19 cellular contexts compared by ENCODE assay signal in genomic region chrX:132041016-132041415, GRCh38. TPM values are rescaled to one million over a fixed set of nuclear protein-coding genes. Genes with fewer than 3 reads are reported as not detected.
DNase-seq lines count a peak whose midpoint lies in the region; ATAC-seq and TF ChIP-seq lines count a peak whose summit lies in the region.
"Had no signal": no experiment of that assay in that cellular context is flagged by ENCODE, and none has a peak within 500 bp of the region (broad histone marks: within the 10 kb centered on the region; RNA-seq: fewer than 3 reads in every experiment).

No MANE protein-coding gene starts in this region.

- H3K4me3 ChIP-seq in GM23338: no peak overlapping the region
- H3K4me3 ChIP-seq in SK-N-SH (ENCODE audit: low read depth in 2 of 2, low read length in 1 of 2): no peak overlapping the region
- H3K4me3 ChIP-seq in mesodermal cell (ENCODE audit: extremely low read depth, insufficient read depth, low read length, poor library complexity, severe bottlenecking): no peak overlapping the region
- H3K4me3 ChIP-seq in right lobe of liver: no peak overlapping the region
- H3K4me3 ChIP-seq: PC-9 had no signal

- H3K4me1 Mint-ChIP-seq in GM23338: peaks cover 63% of the 10 kb centered on the region
- H3K4me1 Mint-ChIP-seq in dendritic cell treated with granulocyte-macrophage colony-stimulating factor and Interleukin-4, amounts not matched to agents 40 ng/mL and 50 ng/mL, for 4 days (ENCODE audit: low read depth): peaks cover 23% of the 10 kb centered on the region

- H3K9ac ChIP-seq in SK-N-SH: no peak overlapping the region
- H3K9ac ChIP-seq: parathyroid adenoma had no signal

- TF ChIP-seq RAD21 in SK-N-SH (IDR thresholded peaks at IDR 0.05; ENCODE audit: low read length): no peak

- no peaks in the 10 kb centered on the region for H3K36me3 Mint-ChIP-seq in GM23338 (ENCODE audit: low read depth)
- H3K36me3 Mint-ChIP-seq in dendritic cell treated with granulocyte-macrophage colony-stimulating factor and Interleukin-4, amounts not matched to agents 40 ng/mL and 50 ng/mL, for 4 days (ENCODE audit: low read depth): no peaks in the 10 kb centered on the region

- H4K20me1 ChIP-seq in GM23338 (replicated peaks; ENCODE audit: insufficient read depth): peaks cover 15% of the 10 kb centered on the region
- H4K20me1 ChIP-seq in SK-N-SH (ENCODE audit: insufficient read depth): no peaks in the 10 kb centered on the region

- H3K4me3 Mint-ChIP-seq in GM23338: peak overlapping the region; percentile 41; the same call in 2 of the 3 replicates
- peak overlapping the region; percentile 6 for H3K4me3 Mint-ChIP-seq in dendritic cell treated with granulocyte-macrophage colony-stimulating factor and Interleukin-4, amounts not matched to agents 40 ng/mL and 50 ng/mL, for 4 days

- CTCF ChIA-PET in SK-N-SH (lab: Yijun Ruan, JAX): interaction anchor here (0.7 kb wide), 1 partner anchor 12 kb away, joined by 3 read pairs; no protein-coding TSS in a partner anchor

- TF ChIP-seq POLR2A in right lobe of liver (IDR thresholded peaks at IDR 0.05): no peak

- peaks cover 3% of the 10 kb centered on the region for H3K27me3 Mint-ChIP-seq in GM23338 (ENCODE audit: insufficient read depth, low read depth, poor library complexity)
- no peaks in the 10 kb centered on the region for H3K27me3 Mint-ChIP-seq in dendritic cell treated with granulocyte-macrophage colony-stimulating factor and Interleukin-4, amounts not matched to agents 40 ng/mL and 50 ng/mL, for 4 days

- no peak for TF ChIP-seq CTCF in GM23338 (conservative IDR thresholded peaks at IDR 0.05; ENCODE audit: low read depth in 2 of 2)
- no peak for TF ChIP-seq CTCF in SK-N-SH (IDR thresholded peaks at IDR 0.05)
- TF ChIP-seq CTCF in right lobe of liver (IDR thresholded peaks at IDR 0.05): no peak

- no peaks in the 10 kb centered on the region for H3K9me3 Mint-ChIP-seq in GM23338
- no peaks in the 10 kb centered on the region for H3K9me3 Mint-ChIP-seq in dendritic cell treated with granulocyte-macrophage colony-stimulating factor and Interleukin-4, amounts not matched to agents 40 ng/mL and 50 ng/mL, for 4 days

- no peaks in the 10 kb centered on the region for H3K27me3 ChIP-seq in GM23338 (ENCODE audit: insufficient read depth)
- no peaks in the 10 kb centered on the region for H3K27me3 ChIP-seq in SK-N-SH (ENCODE audit: insufficient read depth)
- no peaks in the 10 kb centered on the region for H3K27me3 ChIP-seq in right lobe of liver

- WGBS in SK-N-SH (ENCODE audit: low lambda C conversion rate): 31% methylated on average over 4 of the region's 4 CpGs
- 57% methylated on average over 1 of the region's 4 CpGs; no CpG with 5 or more reads in 1 of the 2 experiments for WGBS in mesodermal cell (ENCODE audit: insufficient coverage in 2 of 2), 2 experiments
- WGBS in right lobe of liver (ENCODE audit: insufficient coverage, low coverage, low lambda C conversion rate, missing lambda C conversion rate): 58% methylated on average over 4 of the region's 4 CpGs

- H2AFZ ChIP-seq in GM23338 (no peak overlapping the region), SK-N-SH (ENCODE audit: low read depth) (no peak overlapping the region)
- H2AFZ ChIP-seq: parathyroid adenoma, PC-9 had no signal

- intact Hi-C loops in dendritic cell treated with granulocyte-macrophage colony-stimulating factor and Interleukin-4, amounts not matched to agents 40 ng/mL and 50 ng/mL, for 4 days (cut with micrococcal nuclease): no loop called here
- intact Hi-C loops in right lobe of liver (cut with DNase I): no loop called here

- no peaks in the 10 kb centered on the region for H3F3A ChIP-seq in GM23338 (replicated peaks; ENCODE audit: low read depth)
- no peaks in the 10 kb centered on the region for H3F3A ChIP-seq in SK-N-SH (replicated peaks; ENCODE audit: insufficient read depth)

- POLR2A ChIA-PET in SK-N-SH (lab: Yijun Ruan, JAX): no interaction called here

- peak; percentile 63 for ATAC-seq in GM23338
- no peak for ATAC-seq in right lobe of liver
- no peak for ATAC-seq in HG03025 (IDR thresholded peaks at IDR 0.05; ENCODE audit: low FRiP score, unreplicated experiment)
- ATAC-seq in GM21576 (IDR thresholded peaks at IDR 0.05; ENCODE audit: unreplicated experiment): no peak

- H3K27ac Mint-ChIP-seq in GM23338: peak overlapping the region; percentile 79
- H3K27ac Mint-ChIP-seq in dendritic cell treated with granulocyte-macrophage colony-stimulating factor and Interleukin-4, amounts not matched to agents 40 ng/mL and 50 ng/mL, for 4 days: peak overlapping the region; percentile 78

- H3K4me2 ChIP-seq in GM23338: peak overlapping the region; percentile 15; the same call in 1 of the 2 replicates
- H3K4me2 ChIP-seq in SK-N-SH: no peak overlapping the region
- H3K4me2 ChIP-seq: PC-9 had no signal

- H3K27ac ChIP-seq in GM23338 (ENCODE audit: low read depth): no peak overlapping the region
- no peak overlapping the region for H3K27ac ChIP-seq in SK-N-SH (ENCODE audit: low read depth in 2 of 2, low read length in 1 of 2)
- H3K27ac ChIP-seq in mesodermal cell (ENCODE audit: low read depth, low read length, severe bottlenecking): peak overlapping the region; percentile 60
- no peak overlapping the region for H3K27ac ChIP-seq in right lobe of liver
- H3K27ac ChIP-seq: HL-60, parathyroid adenoma, PC-9 had no signal

- H3K9me2 ChIP-seq in GM23338 (ENCODE audit: insufficient read depth): no peaks in the 10 kb centered on the region
- no peaks in the 10 kb centered on the region for H3K9me2 ChIP-seq in SK-N-SH

- H3K79me2 ChIP-seq in GM23338 (replicated peaks; ENCODE audit: insufficient read depth): peaks cover 86% of the 10 kb centered on the region
- no peaks in the 10 kb centered on the region for H3K79me2 ChIP-seq in SK-N-SH (ENCODE audit: insufficient read depth)
- H3K79me2 ChIP-seq: parathyroid adenoma had no signal

- peak; percentile 8 for DNase-seq in GM23338 (ENCODE audit: low spot score)
- no peak for DNase-seq in SK-N-SH
- no peak for DNase-seq in right lobe of liver
- no peak for DNase-seq in stimulated activated CD4-positive, alpha-beta T cell treated with anti-CD3 and anti-CD28 coated beads, Interleukin-2, amount 100 ng/mL, for 24 hours
- DNase-seq: activated CD4-positive, CD25-positive, alpha-beta regulatory T cell treated with anti-CD3 and anti-CD28 coated beads, Interleukin-2, amount 50 U/mL, for 72 hours; activated T-cell treated with anti-CD3 and anti-CD28 coated beads for 4 hours; Karpas-422; midbrain; NCI-H146; NCI-H524; stimulated activated CD4-positive, alpha-beta T cell treated with anti-CD3 and anti-CD28 coated beads, Interleukin-15, amount 100 ng/mL, for 24 hours; substantia nigra had no signal

- H3K4me1 ChIP-seq in GM23338 (ENCODE audit: insufficient read depth) (peaks cover 77% of the 10 kb centered on the region), SK-N-SH (ENCODE audit: control insufficient read depth in 1 of 2, insufficient read depth in 2 of 2, low read depth in 1 of 2, low read length in 1 of 2) (no peaks in the 10 kb centered on the region; a peak in 1 of 4 replicates), mesodermal cell (ENCODE audit: control insufficient read depth, insufficient read depth, low read length, poor library complexity, severe bottlenecking) (peaks cover 14% of the 10 kb centered on the region), right lobe of liver (no peaks in the 10 kb centered on the region)
- H3K4me1 ChIP-seq: parathyroid adenoma had no signal

- H3K36me3 ChIP-seq in GM23338 (ENCODE audit: insufficient read depth) (no peaks in the 10 kb centered on the region), SK-N-SH (replicated peaks in 1 of 2; ENCODE audit: control insufficient read depth in 1 of 2, insufficient read depth in 2 of 2, low read length in 1 of 2) (no peaks in the 10 kb centered on the region), mesodermal cell (ENCODE audit: control insufficient read depth, insufficient read depth, low read length) (no peaks in the 10 kb centered on the region), right lobe of liver (no peaks in the 10 kb centered on the region)

- H3K9me3 ChIP-seq in SK-N-SH (no peaks in the 10 kb centered on the region), mesodermal cell (ENCODE audit: control insufficient read depth, low read length) (no peaks in the 10 kb centered on the region), right lobe of liver (no peaks in the 10 kb centered on the region)

- TF ChIP-seq EP300 in SK-N-SH (IDR thresholded peaks at IDR 0.05; ENCODE audit: borderline replicate concordance in 1 of 2, low read depth in 1 of 2, low read length in 1 of 2): no peak

TF ChIP-seq in GM23338, 12 proteins besides CTCF, POLR2A, EP300 and RAD21 (continues in another document):
- no peak for TF ChIP-seq STAT1 (IDR thresholded peaks at IDR 0.05; ENCODE audit: unreplicated experiment)
- no peak for TF ChIP-seq CREB1 (CRISPR knock-in tag; IDR thresholded peaks at IDR 0.05; ENCODE audit: low read depth)
- TF ChIP-seq ZNF114 (CRISPR knock-in tag; IDR thresholded peaks at IDR 0.05): no peak
- TF ChIP-seq NANOG (IDR thresholded peaks at IDR 0.05; ENCODE audit: borderline replicate concordance): no peak

TF ChIP-seq in SK-N-SH, 30 proteins besides CTCF, POLR2A, EP300 and RAD21:
- TF ChIP-seq TCF12 (IDR thresholded peaks at IDR 0.05) (peak; percentile 14; the same call in 1 of the 2 replicates), SMC3 (IDR thresholded peaks at IDR 0.05; ENCODE audit: low read depth, low read length) (no peak)

RNA-seq across cellular contexts. Expression of gene STK26, which starts 17.9 kb away (rescaled TPM):
- total RNA-seq in GM23338 (2014; rRNA removed; shearing (Covaris generic)): 110 and 123 TPM in 2 replicates
- polyA plus RNA-seq in GM23338 (2016; fragmentation: Nextera tagmentation; extraction: Ambion mirVana): 57.9 and 65.2 TPM in 2 replicates
- 3.5 and 4.4 TPM in 2 replicates for polyA plus RNA-seq in SK-N-SH (2012; rRNA removed)
- polyA plus RNA-seq in SK-N-SH (2012; cell fraction: cytosol; rRNA removed): 5.6 and 6.5 TPM in 2 replicates
- 1.6 and 3.8 TPM in 2 replicates for polyA plus RNA-seq in SK-N-SH (2012; cell fraction: nucleus; rRNA removed)
- 64.3 TPM for polyA plus RNA-seq in mesodermal cell (2013, experiment 1 of 2)
- 71.6 TPM for polyA plus RNA-seq in mesodermal cell (2013, experiment 2 of 2)
- 1 to 10 TPM; 2.7 to 4.0 (median 3.4) TPM for total RNA-seq in right lobe of liver

Comparison
In these comparisons a context has a peak if more than half of its experiments do, and no peak if none do; other contexts are left out.
1. RNA of gene STK26, which starts 17.9 kb away (total RNA-seq): 110 to 123 TPM in GM23338; 2.7 to 4.0 TPM in right lobe of liver; every median in the first group is over 10 times any median in the second.